Comparison of ENCODE assay signal across 16 cellular contexts in genomic region chr6:116206231-116206903, GRCh38. TPM values are rescaled to one million over a fixed set of nuclear protein-coding genes. Genes with fewer than 3 reads are reported as not detected.
DNase-seq lines count a peak whose midpoint lies in the region; ATAC-seq, FAIRE-seq and TF ChIP-seq lines count a peak whose summit lies in the region.
"Had no signal": no experiment of that assay in that cellular context is flagged by ENCODE, and none has a peak within 500 bp of the region (broad histone marks: within the 10 kb centered on the region; RNA-seq: fewer than 3 reads in every experiment).

No MANE protein-coding gene starts in this region.

- H3K4me1 ChIP-seq in A549 (peaks cover 14% of the 10 kb centered on the region), IMR-90 (ENCODE audit: control insufficient read depth, insufficient read depth, low read length) (peaks cover 9% of the 10 kb centered on the region), right cardiac atrium (ENCODE audit: control insufficient read depth, insufficient read depth, low read length) (peaks cover 4% of the 10 kb centered on the region)
- H3K4me1 ChIP-seq: colonic mucosa, stomach had no signal

- H4K8ac ChIP-seq in IMR-90 (ENCODE audit: low read depth in 2 of 2, low read length in 2 of 2): no peak overlapping the region

- no peak overlapping the region for H2BK5ac ChIP-seq in IMR-90 (ENCODE audit: low read depth, low read length, poor library complexity, severe bottlenecking)

- 85% methylated on average over 1 of the region's 1 CpG for WGBS in A549 (ENCODE audit: missing lambda C conversion rate)
- WGBS in IMR-90 (ENCODE audit: extremely low coverage in 2 of 2, insufficient read length in 1 of 2), 2 experiments: no CpG with 5 or more reads among the region's 1 CpG
- 93% methylated on average over 1 of the region's 1 CpG for WGBS in right cardiac atrium

- no peak overlapping the region for H3K14ac ChIP-seq in IMR-90 (replicated peaks; ENCODE audit: low read depth, low read length)

- in situ Hi-C loops in IMR-90 (cut with MboI; ENCODE audit: low sequenced_read_pairs): no loop called here

- CTCF ChIA-PET in A549 (lab: Yijun Ruan, JAX): no interaction called here
- CTCF ChIA-PET in IMR-90 (lab: Yijun Ruan, JAX): interaction anchor here (1.1 kb wide), 1 partner anchor 10 kb away, joined by 3 read pairs; no protein-coding TSS in a partner anchor

- BruUV-seq in IMR-90 (replicated peaks; lab: Mats Ljungman, UMichigan): no TSS peak

- H3K36me3 ChIP-seq in IMR-90 (ENCODE audit: control insufficient read depth, insufficient read depth, low read length): no peaks in the 10 kb centered on the region; the same call in 1 of the 2 replicates
- H3K36me3 ChIP-seq: colonic mucosa, stomach had no signal

- no peak overlapping the region for H3K27ac ChIP-seq in A549
- H3K27ac ChIP-seq in IMR-90 (ENCODE audit: insufficient read depth, low read length): no peak overlapping the region
- peak overlapping the region; percentile 4 for H3K27ac ChIP-seq in epithelial cell of prostate
- no peak overlapping the region for H3K27ac ChIP-seq in right cardiac atrium (ENCODE audit: low read length)
- H3K27ac ChIP-seq: colonic mucosa, PC-9, stomach had no signal

- H3K9me3 ChIP-seq in A549: no peaks in the 10 kb centered on the region
- H3K9me3 ChIP-seq in IMR-90 (ENCODE audit: control insufficient read depth, insufficient read depth, low read length): no peaks in the 10 kb centered on the region
- H3K9me3 ChIP-seq in right cardiac atrium (ENCODE audit: control insufficient read depth, low read length): no peaks in the 10 kb centered on the region
- H3K9me3 ChIP-seq: colonic mucosa, stomach had no signal

- H3K4me2 ChIP-seq in A549: no peak overlapping the region
- H3K4me2 ChIP-seq in IMR-90 (ENCODE audit: low read depth, low read length): no peak overlapping the region
- H3K4me2 ChIP-seq: PC-9 had no signal

- H3K4ac ChIP-seq in IMR-90 (ENCODE audit: low read depth, low read length): no peak overlapping the region

- intact Hi-C loops in IMR-90 (cut with micrococcal nuclease) (loop anchor here (10.0 kb wide), 1 partner anchor 192 kb away; no protein-coding TSS in a partner anchor), right cardiac atrium (cut with DNase I) (no loop called here)

- no peak overlapping the region for H4K91ac ChIP-seq in IMR-90 (ENCODE audit: insufficient read depth, low read depth, low read length)

- no peaks in the 10 kb centered on the region for H4K20me1 ChIP-seq in IMR-90 (ENCODE audit: insufficient read depth, low read length)

- no peak for TF ChIP-seq POLR2A in A549 (IDR thresholded peaks at IDR 0.05; ENCODE audit: low read length)
- TF ChIP-seq POLR2A in IMR-90 (IDR thresholded peaks at IDR 0.05; ENCODE audit: low read depth, low read length): no peak

- TF ChIP-seq RAD21 in A549 (conservative IDR thresholded peaks at IDR 0.05 in 1 of 2, IDR thresholded peaks at IDR 0.05 in 1 of 2): no peak
- TF ChIP-seq RAD21 in IMR-90 (IDR thresholded peaks at IDR 0.05; ENCODE audit: low read length): no peak

- no peak overlapping the region for H2AFZ ChIP-seq in IMR-90 (replicated peaks; ENCODE audit: low read length, poor library complexity)
- H2AFZ ChIP-seq: PC-9 had no signal

- no peak overlapping the region for H2BK15ac ChIP-seq in IMR-90 (ENCODE audit: low read depth, low read length)

- H3K27me3 ChIP-seq in IMR-90 (ENCODE audit: control insufficient read depth, insufficient read depth, low read length) (no peaks in the 10 kb centered on the region), right cardiac atrium (ENCODE audit: control insufficient read depth, insufficient read depth) (no peaks in the 10 kb centered on the region)
- H3K27me3 ChIP-seq: colonic mucosa, stomach had no signal

- no peak overlapping the region for H4K5ac ChIP-seq in IMR-90 (ENCODE audit: low read depth, low read length)

- DNase-seq in A549 (ENCODE audit: low read depth in 1 of 2, low spot score in 1 of 2) (no peak), IMR-90 (no peak), RKO (ENCODE audit: low spot score) (peak; percentile 11), epithelial cell of prostate (ENCODE audit: low read depth, low spot score) (peak; percentile 53), NCI-H2171 (lab: John Stamatoyannopoulos, UW) (no peak), right cardiac atrium (no peak), iPS-NIHi7 (ENCODE audit: extremely low spot score) (no peak)
- DNase-seq: activated CD4-positive, CD25-positive, alpha-beta regulatory T cell; activated effector memory CD4-positive, alpha-beta T cell treated with Interleukin-2 at 50 U/mL for 16 hours; anterior cingulate cortex; colonic mucosa; NCI-H1436 treated with DMSO at 0.1 percent for 48 hours; PC-9; stomach; T-cell had no signal

- no peak overlapping the region for H3K4me3 ChIP-seq in A549
- no peak overlapping the region for H3K4me3 ChIP-seq in IMR-90 (ENCODE audit: insufficient read depth, low read depth, low read length)
- H3K4me3 ChIP-seq in right cardiac atrium (ENCODE audit: low read length): no peak overlapping the region
- H3K4me3 ChIP-seq: colonic mucosa, PC-9, stomach had no signal

- H2BK120ac ChIP-seq in IMR-90 (ENCODE audit: low read depth, low read length): no peak overlapping the region

- POLR2A ChIA-PET in A549 (lab: Yijun Ruan, JAX): no interaction called here
- POLR2A ChIA-PET in IMR-90 (lab: Charles Lee; ENCODE audit: unreplicated experiment): no interaction called here

- no peak overlapping the region for H2BK20ac ChIP-seq in IMR-90 (ENCODE audit: low read depth, low read length)

- TF ChIP-seq CTCF in A549 (IDR thresholded peaks at IDR 0.05): no peak
- TF ChIP-seq CTCF in IMR-90 (conservative IDR thresholded peaks at IDR 0.05; ENCODE audit: low read depth, low read length): no peak

- ATAC-seq in A549 (no peak), IMR-90 (ENCODE audit: low read depth) (no peak), GM19023 (IDR thresholded peaks at IDR 0.05; ENCODE audit: unreplicated experiment) (no peak), right cardiac atrium (no peak)
- ATAC-seq: T-cell had no signal

- dilution Hi-C loops in IMR-90 (cut with HindIII; ENCODE audit: low sequenced_read_pairs, unreplicated experiment): no loop called here

- TF ChIP-seq EP300 in A549 (IDR thresholded peaks at IDR 0.05): no peak

- no peak overlapping the region for H3K9ac ChIP-seq in IMR-90 (ENCODE audit: low read depth, low read length)

- no peaks in the 10 kb centered on the region for H3K79me1 ChIP-seq in IMR-90 (ENCODE audit: low read depth in 1 of 2, low read length in 2 of 2)

- no peak for FAIRE-seq in A549 (lab: Jason Lieb, UNC)

- no peak overlapping the region for H3K18ac ChIP-seq in IMR-90 (ENCODE audit: low read depth, low read length)

- no peak overlapping the region for H3K23ac ChIP-seq in IMR-90 (ENCODE audit: low read depth, low read length)

- H3K56ac ChIP-seq in IMR-90 (ENCODE audit: extremely low read depth, insufficient read depth, low read length): no peak overlapping the region

- H2AK5ac ChIP-seq in IMR-90 (ENCODE audit: low read depth, low read length): no peak overlapping the region

- H2AK9ac ChIP-seq in IMR-90 (replicated peaks; ENCODE audit: low read depth, low read length, poor library complexity): no peak overlapping the region

- H3K9me1 ChIP-seq in IMR-90 (ENCODE audit: insufficient read depth, low read length): no peaks in the 10 kb centered on the region; the same call in 1 of the 2 replicates

TF ChIP-seq in A549, 52 proteins besides CTCF, POLR2A, EP300 and RAD21:
- no peak for TF ChIP-seq KDM1A (IDR thresholded peaks at IDR 0.05; ENCODE audit: low read depth)
- TF ChIP-seq CEBPB (IDR thresholded peaks at IDR 0.05): 0 out of 4 replicates have a peak, but pooled peaks of 1 of the 2 experiments have one; percentile 16
- TF ChIP-seq JUNB (IDR thresholded peaks at IDR 0.05): peak; percentile 13; the same call in 1 of the 2 replicates

TF ChIP-seq in IMR-90, 13 proteins besides CTCF, POLR2A, EP300 and RAD21:
- TF ChIP-seq MXI1 (IDR thresholded peaks at IDR 0.05; ENCODE audit: borderline replicate concordance, low read depth, low read length): no peak
- no peak for TF ChIP-seq ELK1 (IDR thresholded peaks at IDR 0.05; ENCODE audit: borderline replicate concordance, low read depth, low read length)
- no peak for TF ChIP-seq RCOR1 (IDR thresholded peaks at IDR 0.05; ENCODE audit: insufficient replicate concordance, low read length)
- no peak for TF ChIP-seq RFX5 (IDR thresholded peaks at IDR 0.05; ENCODE audit: low read depth, low read length)
- TF ChIP-seq BHLHE40 (IDR thresholded peaks at IDR 0.05; ENCODE audit: low read depth, low read length): no peak
- TF ChIP-seq CEBPB (IDR thresholded peaks at IDR 0.05; ENCODE audit: low read depth, low read length): peak; percentile 68

RNA-seq across cellular contexts. Expression of gene TSPYL4, which starts 47.5 kb away (rescaled TPM):
- 5.6 TPM in 2 replicates for polyA plus RNA-seq in A549 (2011; rRNA removed)
- 3.2 and 3.5 TPM in 2 replicates for polyA plus RNA-seq in A549 (2012; cell fraction: cytosol; rRNA removed)
- 4.6 and 6.1 TPM in 2 replicates for polyA plus RNA-seq in A549 (2012; cell fraction: nucleus; rRNA removed)
- 3.7 to 4.2 TPM (median 3.9 TPM) in 3 replicates for polyA plus RNA-seq in A549 (2017; fragmentation: RNase III; extraction: RNeasy Plus Mini Kit Qiagen cat#74134 plus additional on column Dnase treatment)
- 4.1 and 5.4 TPM in 2 replicates for polyA minus RNA-seq in A549 (2011; rRNA and poly(A)+ RNA removed)
- total RNA-seq in IMR-90 (2012; rRNA removed): 22.0 and 23.1 TPM in 2 replicates
- 29.0 and 29.9 TPM in 2 replicates for polyA plus RNA-seq in IMR-90 (2012; rRNA removed)
- 11.5 and 20.0 TPM in 2 replicates for polyA plus RNA-seq in IMR-90 (2012; cell fraction: cytosol; rRNA removed)
- polyA plus RNA-seq in IMR-90 (2012; cell fraction: nucleus; rRNA removed; ENCODE audit: low replicate concordance): 21.8 and 63.1 TPM in 2 replicates
- 10 to 100 TPM; 38.6 to 43.6 (median 41.9) TPM for total RNA-seq in right cardiac atrium
- polyA plus RNA-seq in right cardiac atrium: 21.4 TPM

Comparison
In these comparisons a context has a peak if more than half of its experiments do, and no peak if none do; other contexts are left out.
1. DNase-seq: peak in RKO (single experiment) and epithelial cell of prostate (single experiment); none in A549 (0 of 2), IMR-90 (single experiment), NCI-H2171 (single experiment), right cardiac atrium (0 of 3) and iPS-NIHi7 (single experiment).